ENCODE assay signal across 16 cellular contexts in the genomic region with DNA sequence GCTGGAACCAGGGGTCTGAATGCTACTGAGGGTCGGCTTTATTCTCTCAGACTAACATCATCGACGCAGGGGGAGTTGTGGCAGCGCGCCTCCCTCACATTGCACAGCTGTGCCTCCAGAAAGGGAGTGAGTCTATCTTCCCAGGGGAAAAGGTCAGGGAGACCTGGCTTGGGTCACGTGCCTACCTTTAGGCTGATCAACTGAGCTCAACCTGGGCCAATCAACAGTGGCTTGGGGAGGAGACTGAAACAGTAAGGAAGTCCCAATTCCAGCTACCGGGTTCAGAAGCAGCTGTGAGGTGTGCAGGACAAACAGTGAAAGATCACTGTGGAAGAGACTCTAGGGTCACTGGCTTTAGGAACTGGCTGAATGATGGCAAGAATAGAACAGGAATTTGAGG. TPM values are rescaled to one million over a fixed set of nuclear protein-coding genes. Genes with fewer than 3 reads are reported as not detected.
DNase-seq lines count a peak whose midpoint lies in the region; ATAC-seq and TF ChIP-seq lines count a peak whose summit lies in the region.
"Had no signal": no experiment of that assay in that cellular context is flagged by ENCODE, and none has a peak within 500 bp of the region (broad histone marks: within the 10 kb centered on the region; RNA-seq: fewer than 3 reads in every experiment).

No MANE protein-coding gene starts in this region.

- CTCF ChIA-PET in mammary epithelial cell (lab: Charles Lee; ENCODE audit: low non-redundant PET), result no interaction called here

- peaks cover 77% of the 10 kb centered on the region for H3K79me2 ChIP-seq in mammary epithelial cell (ENCODE audit: insufficient read depth, low read length)

- H3K9me3 ChIP-seq in mammary epithelial cell (replicated peaks; ENCODE audit: insufficient read depth, low read length), result no peaks in the 10 kb centered on the region
- H3K9me3 ChIP-seq in WERI-Rb-1 (ENCODE audit: severe bottlenecking), result peaks cover 4% of the 10 kb centered on the region
- H3K9me3 ChIP-seq in left lung, result no peaks in the 10 kb centered on the region
- H3K9me3 ChIP-seq in upper lobe of right lung, result no peaks in the 10 kb centered on the region

- no peak overlapping the region for H3K9ac ChIP-seq in mammary epithelial cell (ENCODE audit: insufficient read depth, low read length)

- H3K4me3 ChIP-seq in mammary epithelial cell (replicated peaks in 1 of 3; ENCODE audit: insufficient read depth in 1 of 3, low read depth in 2 of 3, low read length in 3 of 3) (no peak overlapping the region), WERI-Rb-1 (ENCODE audit: low read depth, low read length) (peak overlapping the region; percentile 10), left lung (no peak overlapping the region), upper lobe of right lung (no peak overlapping the region)
- H3K4me3 ChIP-seq: skin epidermis had no signal

- H3K27me3 ChIP-seq in mammary epithelial cell (ENCODE audit: insufficient read depth, low read length) (no peaks in the 10 kb centered on the region), WERI-Rb-1 (ENCODE audit: insufficient read depth, low read depth, severe bottlenecking) (no peaks in the 10 kb centered on the region), left lung (no peaks in the 10 kb centered on the region), upper lobe of right lung (no peaks in the 10 kb centered on the region)

- TF ChIP-seq CTCF in mammary epithelial cell (conservative IDR thresholded peaks at IDR 0.05 in 1 of 2, IDR thresholded peaks at IDR 0.05 in 1 of 2; ENCODE audit: extremely low read depth in 1 of 2, insufficient read depth in 1 of 2, low read depth in 1 of 2, low read length in 2 of 2) (no peak), WERI-Rb-1 (IDR thresholded peaks at IDR 0.05; ENCODE audit: low read depth, low read length) (no peak), left lung (IDR thresholded peaks at IDR 0.05) (no peak), upper lobe of right lung (IDR thresholded peaks at IDR 0.05) (no peak)

- no peak overlapping the region for H3K4me2 ChIP-seq in mammary epithelial cell (ENCODE audit: insufficient read depth, low read depth, low read length)

- no peaks in the 10 kb centered on the region for H4K20me1 ChIP-seq in mammary epithelial cell (ENCODE audit: insufficient read depth, low read length)

- no peak overlapping the region for H2AFZ ChIP-seq in mammary epithelial cell (ENCODE audit: low read depth, low read length)

- in situ Hi-C loops in T47D (cut with HindIII; ENCODE audit: low pct_unique_long_range_greater_than_20kb, low sequenced_read_pairs), result no loop called here
- in situ Hi-C loops in mammary epithelial cell (cut with MboI; ENCODE audit: low sequenced_read_pairs in 2 of 2), result no loop called here

- H3K36me3 ChIP-seq in mammary epithelial cell (ENCODE audit: insufficient read depth, low read length), result no peaks in the 10 kb centered on the region
- 0 out of 2 replicates have a peak, but pooled peaks cover 2% of the 10 kb centered on the region for H3K36me3 ChIP-seq in WERI-Rb-1
- no peaks in the 10 kb centered on the region for H3K36me3 ChIP-seq in left lung
- H3K36me3 ChIP-seq in upper lobe of right lung, result peaks cover 4% of the 10 kb centered on the region

- H3K27ac ChIP-seq in mammary epithelial cell (ENCODE audit: insufficient read depth, low read depth, low read length) (no peak overlapping the region), WERI-Rb-1 (peak overlapping the region; percentile 38), left lung (no peak overlapping the region), upper lobe of right lung (no peak overlapping the region)
- H3K27ac ChIP-seq: skin epidermis had no signal

- 84% methylated on average over 7 of the region's 7 CpGs for WGBS in mammary epithelial cell (ENCODE audit: low coverage, missing lambda C conversion rate)

- BruUV-seq in mammary epithelial cell (replicated peaks; lab: Mats Ljungman, UMichigan), result no TSS peak

- dilution Hi-C loops in mammary epithelial cell (cut with HindIII; ENCODE audit: low sequenced_read_pairs), result no loop called here

- ATAC-seq in left lung (peak; percentile 18), upper lobe of right lung (peak; percentile 35), HG02798 (IDR thresholded peaks at IDR 0.05; ENCODE audit: poor library complexity, unreplicated experiment) (no peak), HG03460 (IDR thresholded peaks at IDR 0.05; ENCODE audit: unreplicated experiment) (no peak)
- ATAC-seq: PC-3, T-cell had no signal

- intact Hi-C loops in mammary epithelial cell (cut with micrococcal nuclease) (no loop called here), left lung (cut with DNase I) (no loop called here), upper lobe of right lung (cut with DNase I) (no loop called here)

- peaks cover 3% of the 10 kb centered on the region for H3K4me1 ChIP-seq in mammary epithelial cell (ENCODE audit: insufficient read depth, low read length)
- peaks cover 0 to 13% of the 10 kb centered on the region in 2 donors for H3K4me1 ChIP-seq in left lung
- peaks cover 9% of the 10 kb centered on the region for H3K4me1 ChIP-seq in upper lobe of right lung

- DNase-seq in T47D (ENCODE audit: low read depth in 1 of 2, low spot score in 1 of 2) (peak; percentile 59 to 90), mammary epithelial cell (no peak), WERI-Rb-1 (peak; percentile 50), left lung (no peak), upper lobe of right lung (no peak), NOMO-1 treated with dmso at 0.1 percent for 144 hours (lab: John Stamatoyannopoulos, UW; ENCODE audit: unreplicated experiment) (no peak)
- DNase-seq: activated CD4-positive, alpha-beta T cell treated with anti-CD3 and anti-CD28 coated beads for 1 hour; erythroblast; GOT3; head of caudate nucleus; NCI-H446; PC-3; T-cell had no signal

RNA-seq across cellular contexts. Expression of gene SNX30, which starts 14.3 kb away (rescaled TPM):
- 10 to 100 TPM in 1 of 2 donors, 1 to 10 TPM in 1; 9.8 to 20.8 TPM for total RNA-seq in mammary epithelial cell
- 5.7 TPM for polyA plus RNA-seq in mammary epithelial cell
- polyA minus RNA-seq in mammary epithelial cell, result 19.5 TPM
- total RNA-seq in left lung, result 10 to 100 TPM; 51.2 to 69.4 TPM
- total RNA-seq in upper lobe of right lung, result 76.3 TPM

RNA-seq across cellular contexts. Expression of gene INIP, which starts 46.9 kb away (rescaled TPM):
- total RNA-seq in mammary epithelial cell (10 to 100 TPM; 23.2 to 24.3 TPM), left lung (10 to 100 TPM; 22.8 to 25.4 TPM), upper lobe of right lung (22.7 TPM)
- 12.1 TPM for polyA plus RNA-seq in mammary epithelial cell
- 40.2 TPM for polyA minus RNA-seq in mammary epithelial cell

Comparison
In these comparisons a context has a peak if more than half of its experiments do, and no peak if none do; other contexts are left out.
1. DNase-seq: peak in T47D (2 of 2) and WERI-Rb-1 (single experiment); none in mammary epithelial cell (single experiment), left lung (0 of 2), upper lobe of right lung (single experiment) and NOMO-1 treated with dmso at 0.1 percent for 144 hours (single experiment).
2. ATAC-seq: peak in left lung (single experiment) and upper lobe of right lung (single experiment); none in HG02798 (single experiment) and HG03460 (single experiment).